In the genomic region with DNA sequence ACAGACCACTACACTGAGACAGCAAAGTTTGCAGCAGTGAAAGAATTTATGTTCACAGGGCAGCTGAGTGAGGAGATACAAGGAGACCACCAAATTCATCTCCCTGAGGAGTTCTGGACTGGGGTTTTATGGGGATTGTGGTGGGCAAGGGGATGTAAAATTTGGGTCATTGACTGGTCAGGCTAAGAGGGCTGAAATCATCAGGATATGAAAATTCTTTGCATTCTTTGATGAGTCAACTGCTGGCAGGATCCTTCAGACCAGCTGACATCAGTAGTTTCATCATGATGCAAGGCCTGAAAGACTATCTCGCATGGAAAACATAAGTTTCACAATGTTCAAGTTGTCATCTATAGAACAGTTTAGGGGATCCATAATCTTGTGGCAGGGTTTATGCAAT, we compare ENCODE assay signal across 17 cellular contexts.
DNase-seq lines count a peak whose midpoint lies in the region; ATAC-seq, FAIRE-seq and TF ChIP-seq lines count a peak whose summit lies in the region.
"Had no signal": no experiment of that assay in that cellular context is flagged by ENCODE, and none has a peak within 500 bp of the region (broad histone marks: within the 10 kb centered on the region; RNA-seq: fewer than 3 reads in every experiment).

No MANE protein-coding gene starts in this region.

- H3K36me3 ChIP-seq in MG63: no peaks in the 10 kb centered on the region
- no peaks in the 10 kb centered on the region for H3K36me3 ChIP-seq in astrocyte (ENCODE audit: insufficient read depth, low read length)
- H3K36me3 ChIP-seq in HepG2 (replicated peaks in 1 of 2; ENCODE audit: control insufficient read depth in 1 of 2, insufficient read depth in 2 of 2, low read length in 2 of 2): no peaks in the 10 kb centered on the region
- H3K36me3 ChIP-seq: neutrophil, stomach had no signal

- POLR2A ChIA-PET in HepG2 (lab: Yijun Ruan, JAX): no interaction called here

- H3K79me2 ChIP-seq in astrocyte (ENCODE audit: insufficient read depth, low read length): no peaks in the 10 kb centered on the region
- no peaks in the 10 kb centered on the region for H3K79me2 ChIP-seq in HepG2 (ENCODE audit: insufficient read depth, low read length)

- TF ChIP-seq EP300 in HepG2 (IDR thresholded peaks at IDR 0.05; ENCODE audit: low read depth in 2 of 2, low read length in 2 of 2) (no peak), HepG2 (CRISPR knock-in tag; IDR thresholded peaks at IDR 0.05; ENCODE audit: borderline replicate concordance) (no peak)

- H3K4me1 Mint-ChIP-seq in astrocyte (ENCODE audit: low read depth, unreplicated experiment): peaks cover 11% of the 10 kb centered on the region
- H3K4me1 Mint-ChIP-seq: activated B cell treated with CpG ODN at 0.5 μM for 24 hours had no signal

- H4K20me1 ChIP-seq in astrocyte (ENCODE audit: insufficient read depth, low read length) (no peaks in the 10 kb centered on the region), HepG2 (ENCODE audit: insufficient read depth, low read length) (no peaks in the 10 kb centered on the region)

- no peak overlapping the region for H3K9ac ChIP-seq in astrocyte (ENCODE audit: low read length)
- H3K9ac ChIP-seq in HepG2 (ENCODE audit: insufficient read depth, low read depth, low read length): no peak overlapping the region

- no peak for TF ChIP-seq POLR2A in HepG2 (IDR thresholded peaks at IDR 0.05; ENCODE audit: insufficient read depth in 1 of 2, low read depth in 2 of 2, low read length in 2 of 2)

- H3K27me3 ChIP-seq in MG63 (no peaks in the 10 kb centered on the region), astrocyte (ENCODE audit: insufficient read depth, low read length) (no peaks in the 10 kb centered on the region), HepG2 (ENCODE audit: control insufficient read depth in 1 of 2, insufficient read depth in 2 of 2, low read length in 2 of 2) (no peaks in the 10 kb centered on the region)
- H3K27me3 ChIP-seq: neutrophil, stomach had no signal

- H3K36me3 Mint-ChIP-seq in astrocyte (ENCODE audit: low read depth, unreplicated experiment): no peaks in the 10 kb centered on the region

- DNase-seq in A172 (ENCODE audit: low spot score) (peak; percentile 73), MG63 (peak; percentile 20), astrocyte (ENCODE audit: low read depth) (peak; percentile 75), foreskin melanocyte (peak; percentile 55), GM19240 (ENCODE audit: insufficient read length, low spot score) (no peak), HepG2 (ENCODE audit: low spot score) (no peak), NCI-H2029 (lab: John Stamatoyannopoulos, UW) (no peak)
- DNase-seq: activated B cell treated with CpG ODN at 0.5 μM for 24 hours; activated naive CD4-positive, alpha-beta T cell treated with Interleukin-2 at 50 U/mL for 16 hours; central memory CD4-positive, alpha-beta T cell; COR-L47; GOT3; NCI-H2171 treated with DMSO at 0.1 percent for 48 hours; NK-92 treated with Interleukin-12 subunit alpha and Interleukin-12 subunit beta, amount 100 ng/mL, for 24 hours; stomach had no signal

- in situ Hi-C loops in HepG2 (cut with HindIII; ENCODE audit: extremely low pct_ligation_motif_present, low pct_unique_long_range_greater_than_20kb): no loop called here

- H2AFZ ChIP-seq in astrocyte (ENCODE audit: low read depth, low read length) (no peak overlapping the region), HepG2 (ENCODE audit: low read length) (no peak overlapping the region)

- no peak overlapping the region for H3K27ac ChIP-seq in astrocyte (ENCODE audit: low read depth, low read length)
- H3K27ac ChIP-seq in HepG2 (ENCODE audit: extremely low read length, insufficient read depth, low read length): no peak overlapping the region
- H3K27ac ChIP-seq: neutrophil, stomach had no signal

- H3K4me3 ChIP-seq in MG63: no peak overlapping the region
- no peak overlapping the region for H3K4me3 ChIP-seq in astrocyte (ENCODE audit: insufficient read depth, low read depth, low read length)
- no peak overlapping the region for H3K4me3 ChIP-seq in HepG2 (replicated peaks in 1 of 3; ENCODE audit: insufficient read depth in 1 of 3, low read depth in 2 of 3, low read length in 3 of 3)
- H3K4me3 ChIP-seq: stomach had no signal

- WGBS in HepG2 (ENCODE audit: low lambda C conversion rate): 0% methylated on average over 1 of the region's 1 CpG

- H3K27ac Mint-ChIP-seq in astrocyte (ENCODE audit: unreplicated experiment): peak overlapping the region; percentile 21
- H3K27ac Mint-ChIP-seq: activated B cell treated with CpG ODN at 0.5 μM for 24 hours had no signal

- H3K9me3 Mint-ChIP-seq in astrocyte (ENCODE audit: unreplicated experiment): peaks cover 3% of the 10 kb centered on the region

- ATAC-seq in GM19455 (IDR thresholded peaks at IDR 0.05; ENCODE audit: unreplicated experiment) (no peak), HepG2 (no peak)

- no TSS peak for BruUV-seq in HepG2 (replicated peaks; lab: Mats Ljungman, UMichigan)

- FAIRE-seq in astrocyte (lab: Jason Lieb, UNC): no peak
- no peak for FAIRE-seq in HepG2 (lab: Jason Lieb, UNC)

- CTCF ChIA-PET in HepG2 (lab: Yijun Ruan, JAX; ENCODE audit: low intra/inter-chr PET ratio, low total read pairs): no interaction called here

- no peak for TF ChIP-seq RAD21 in HepG2 (CRISPR knock-in tag; IDR thresholded peaks at IDR 0.05)

- TF ChIP-seq CTCF in astrocyte (IDR thresholded peaks at IDR 0.05; ENCODE audit: insufficient read depth, low read depth, low read length): no peak
- TF ChIP-seq CTCF in HepG2 (CRISPR knock-in tag; IDR thresholded peaks at IDR 0.05): no peak

- H3K9me3 ChIP-seq in MG63 (no peaks in the 10 kb centered on the region), astrocyte (ENCODE audit: insufficient read depth, low read depth, low read length) (no peaks in the 10 kb centered on the region), HepG2 (ENCODE audit: low read length) (peaks cover 27% of the 10 kb centered on the region; the same call in 1 of the 2 replicates)
- H3K9me3 ChIP-seq: neutrophil had no signal

- H3K4me1 ChIP-seq in astrocyte (ENCODE audit: insufficient read depth, low read length): no peaks in the 10 kb centered on the region
- H3K4me1 ChIP-seq in HepG2 (ENCODE audit: insufficient read depth, low read length): no peaks in the 10 kb centered on the region
- H3K4me1 ChIP-seq: stomach had no signal

- no peak overlapping the region for H3K4me3 Mint-ChIP-seq in astrocyte (ENCODE audit: unreplicated experiment)
- H3K4me3 Mint-ChIP-seq: activated B cell treated with CpG ODN at 0.5 μM for 24 hours had no signal

- H3K4me2 ChIP-seq in astrocyte (ENCODE audit: low read length): no peak overlapping the region
- no peak overlapping the region for H3K4me2 ChIP-seq in HepG2 (ENCODE audit: low read depth, low read length)

- no peaks in the 10 kb centered on the region for H3K27me3 Mint-ChIP-seq in astrocyte (ENCODE audit: low read depth, unreplicated experiment)
- H3K27me3 Mint-ChIP-seq: activated B cell treated with CpG ODN at 0.5 μM for 24 hours had no signal

- intact Hi-C loops in HepG2 (cut with micrococcal nuclease; ENCODE audit: unreplicated experiment): no loop called here

TF ChIP-seq in HepG2, 621 proteins besides CTCF, POLR2A, EP300 and RAD21:
- TF ChIP-seq ZNF276 (CRISPR knock-in tag; IDR thresholded peaks at IDR 0.05; ENCODE audit: low read depth): no peak
TF ChIP-seq in HepG2: peak in this region for 0.

Comparison
In these comparisons a context has a peak if more than half of its experiments do, and no peak if none do; other contexts are left out.
1. DNase-seq: peak in A172 (single experiment), MG63 (single experiment), astrocyte (single experiment) and foreskin melanocyte (single experiment); none in GM19240 (single experiment), HepG2 (single experiment) and NCI-H2029 (single experiment).